ENCODE assay signal across 30 cellular contexts in genomic region chr6:33330736-33331135, GRCh38.
"Had no signal": no experiment of that assay in that cellular context is flagged by ENCODE, and none has a peak within 500 bp of the region (broad histone marks: within the 10 kb centered on the region; RNA-seq: fewer than 3 reads in every experiment).

No MANE protein-coding gene starts in this region.

- ATAC-seq: activated naive CD4-positive, alpha-beta T cell treated with anti-CD3 and anti-CD28 coated beads, Interleukin-2, amount 50 U/mL, for 72 hours; activated T-cell treated with anti-CD3 and anti-CD28 coated beads, Interleukin-2, amount 50 U/mL, for 72 hours; gastroesophageal sphincter; heart right ventricle had no signal

- H3K27ac ChIP-seq: ascending aorta, breast epithelium, cardiac muscle cell, coronary artery, dorsolateral prefrontal cortex, esophagus muscularis mucosa, gastroesophageal sphincter, heart right ventricle had no signal

- H3K36me3 ChIP-seq: ascending aorta, breast epithelium, cardiac muscle cell, esophagus muscularis mucosa, gastroesophageal sphincter, heart right ventricle had no signal

- H3K9me3 ChIP-seq: ascending aorta, breast epithelium, esophagus muscularis mucosa, gastroesophageal sphincter, heart right ventricle had no signal

- H3K27me3 Mint-ChIP-seq: activated CD4-positive, alpha-beta memory T cell treated with anti-CD3 and anti-CD28 coated beads, Interleukin-2, amount 10 ng/mL, durations not matched to agents 7 days and 5 days; activated CD4-positive, alpha-beta T cell treated with anti-CD3 and anti-CD28 coated beads, Interleukin-2, amount 10 ng/mL, durations not matched to agents 7 days and 5 days; activated naive CD4-positive, alpha-beta T cell treated with anti-CD3 and anti-CD28 coated beads, Interleukin-2, amount 10 ng/mL, durations not matched to agents 7 days and 5 days; activated naive CD8-positive, alpha-beta T cell treated with anti-CD3 and anti-CD28 coated beads, Interleukin-2, amount 10 ng/mL, durations not matched to agents 7 days and 5 days; activated T-cell treated with anti-CD3 and anti-CD28 coated beads, Interleukin-2, amount 50 U/mL, for 24 hours; dendritic cell treated with granulocyte-macrophage colony-stimulating factor and Interleukin-4, amounts not matched to agents 40 ng/mL and 50 ng/mL, for 4 days had no signal

- H3K4me1 Mint-ChIP-seq: brain, endodermal cell had no signal

- H3K9me3 Mint-ChIP-seq: activated CD4-positive, alpha-beta memory T cell treated with anti-CD3 and anti-CD28 coated beads, Interleukin-2, amount 10 ng/mL, durations not matched to agents 7 days and 5 days; activated CD4-positive, alpha-beta T cell treated with anti-CD3 and anti-CD28 coated beads, Interleukin-2, amount 10 ng/mL, durations not matched to agents 7 days and 5 days; activated naive CD4-positive, alpha-beta T cell treated with anti-CD3 and anti-CD28 coated beads, Interleukin-2, amount 10 ng/mL, durations not matched to agents 7 days and 5 days; activated naive CD4-positive, alpha-beta T cell treated with anti-CD3 and anti-CD28 coated beads, Interleukin-2, amount 50 U/mL, for 72 hours; activated naive CD8-positive, alpha-beta T cell treated with anti-CD3 and anti-CD28 coated beads, Interleukin-2, amount 10 ng/mL, durations not matched to agents 7 days and 5 days; activated T-cell treated with anti-CD3 and anti-CD28 coated beads, Interleukin-2, amount 50 U/mL, for 24 hours; activated T-cell treated with anti-CD3 and anti-CD28 coated beads, Interleukin-2, amount 50 U/mL, for 72 hours; brain; dendritic cell treated with granulocyte-macrophage colony-stimulating factor and Interleukin-4, amounts not matched to agents 40 ng/mL and 50 ng/mL, for 4 days; endodermal cell had no signal

- H3K27ac Mint-ChIP-seq: activated CD4-positive, alpha-beta memory T cell treated with anti-CD3 and anti-CD28 coated beads, Interleukin-2, amount 10 ng/mL, durations not matched to agents 7 days and 5 days; activated naive CD4-positive, alpha-beta T cell treated with anti-CD3 and anti-CD28 coated beads, Interleukin-2, amount 10 ng/mL, durations not matched to agents 7 days and 5 days; activated naive CD4-positive, alpha-beta T cell treated with anti-CD3 and anti-CD28 coated beads, Interleukin-2, amount 50 U/mL, for 72 hours; activated naive CD8-positive, alpha-beta T cell treated with anti-CD3 and anti-CD28 coated beads, Interleukin-2, amount 10 ng/mL, durations not matched to agents 7 days and 5 days; activated T-cell treated with anti-CD3 and anti-CD28 coated beads, Interleukin-2, amount 50 U/mL, for 24 hours; activated T-cell treated with anti-CD3 and anti-CD28 coated beads, Interleukin-2, amount 50 U/mL, for 72 hours; brain; endodermal cell had no signal

- H3K36me3 Mint-ChIP-seq: activated naive CD4-positive, alpha-beta T cell treated with anti-CD3 and anti-CD28 coated beads, Interleukin-2, amount 10 ng/mL, durations not matched to agents 7 days and 5 days; activated naive CD4-positive, alpha-beta T cell treated with anti-CD3 and anti-CD28 coated beads, Interleukin-2, amount 50 U/mL, for 72 hours; activated naive CD8-positive, alpha-beta T cell treated with anti-CD3 and anti-CD28 coated beads, Interleukin-2, amount 10 ng/mL, durations not matched to agents 7 days and 5 days; brain had no signal

- H3K27me3 ChIP-seq: ascending aorta, breast epithelium, cardiac muscle cell, dorsolateral prefrontal cortex, esophagus muscularis mucosa, gastroesophageal sphincter, heart right ventricle had no signal

- H3K4me3 ChIP-seq: ascending aorta, breast epithelium, cardiac muscle cell, coronary artery, dorsolateral prefrontal cortex, esophagus muscularis mucosa, gastroesophageal sphincter, heart right ventricle had no signal

- H3K4me1 ChIP-seq: ascending aorta, breast epithelium, esophagus muscularis mucosa, gastroesophageal sphincter, heart right ventricle had no signal

- H3K4me3 Mint-ChIP-seq: activated CD4-positive, alpha-beta memory T cell treated with anti-CD3 and anti-CD28 coated beads, Interleukin-2, amount 10 ng/mL, durations not matched to agents 7 days and 5 days; activated CD4-positive, alpha-beta T cell treated with anti-CD3 and anti-CD28 coated beads, Interleukin-2, amount 10 ng/mL, durations not matched to agents 7 days and 5 days; activated naive CD4-positive, alpha-beta T cell treated with anti-CD3 and anti-CD28 coated beads, Interleukin-2, amount 10 ng/mL, durations not matched to agents 7 days and 5 days; activated naive CD8-positive, alpha-beta T cell treated with anti-CD3 and anti-CD28 coated beads, Interleukin-2, amount 10 ng/mL, durations not matched to agents 7 days and 5 days; activated T-cell treated with anti-CD3 and anti-CD28 coated beads, Interleukin-2, amount 50 U/mL, for 24 hours; activated T-cell treated with anti-CD3 and anti-CD28 coated beads, Interleukin-2, amount 50 U/mL, for 72 hours; brain; dendritic cell treated with granulocyte-macrophage colony-stimulating factor and Interleukin-4, amounts not matched to agents 40 ng/mL and 50 ng/mL, for 4 days; endodermal cell had no signal

- DNase-seq: activated CD4-positive, alpha-beta memory T cell treated with anti-CD3 and anti-CD28 coated beads, Interleukin-2, amount 10 ng/mL, durations not matched to agents 7 days and 5 days; activated CD4-positive, alpha-beta T cell treated with anti-CD3 and anti-CD28 coated beads for 1 hour; activated CD4-positive, alpha-beta T cell treated with anti-CD3 and anti-CD28 coated beads for 4 hours; activated CD4-positive, alpha-beta T cell treated with anti-CD3 and anti-CD28 coated beads, Interleukin-2, amount 10 ng/mL, durations not matched to agents 7 days and 5 days; activated CD4-positive, alpha-beta T cell treated with anti-CD3 and anti-CD28 coated beads, Interleukin-2, amount 50 U/mL, for 4 hours; activated CD8-positive, alpha-beta memory T cell treated with anti-CD3 and anti-CD28 coated beads, Interleukin-2, amount 50 U/mL, for 48 hours; activated gamma-delta T cell; activated naive CD4-positive, alpha-beta T cell; activated naive CD4-positive, alpha-beta T cell treated with anti-CD3 and anti-CD28 coated beads, Interleukin-2, amount 10 ng/mL, durations not matched to agents 7 days and 5 days; activated naive CD8-positive, alpha-beta T cell treated with anti-CD3 and anti-CD28 coated beads, Interleukin-2, amount 10 ng/mL, durations not matched to agents 7 days and 5 days; activated T-cell treated with anti-CD3 and anti-CD28 coated beads for 4 hours; activated T-cell treated with anti-CD3 and anti-CD28 coated beads, Interleukin-2, amount 50 U/mL, for 24 hours; activated T-cell treated with anti-CD3 and anti-CD28 coated beads, Interleukin-2, amount 50 U/mL, for 72 hours; central memory CD4-positive, alpha-beta T cell; dorsolateral prefrontal cortex; effector memory CD4-positive, alpha-beta T cell; endodermal cell; foreskin melanocyte; heart right ventricle; T-helper 1 cell; T-helper 2 cell had no signal
